In genomic region chr19:35247526-35248309, GRCh38 we compare ENCODE assay signal across 1 cellular context.
TF ChIP-seq lines count a peak whose summit lies in the region.

No MANE protein-coding gene starts in this region.

TF ChIP-seq in WTC11, 78 proteins besides CTCF, POLR2A, EP300 and RAD21 (continued from another document):
- TF ChIP-seq ERG (CRISPR knock-in tag; IDR thresholded peaks at IDR 0.05), result peak; percentile 55; the same call in 1 of the 2 replicates
